Comparison of ENCODE assay signal across 9 cellular contexts in the genomic region with DNA sequence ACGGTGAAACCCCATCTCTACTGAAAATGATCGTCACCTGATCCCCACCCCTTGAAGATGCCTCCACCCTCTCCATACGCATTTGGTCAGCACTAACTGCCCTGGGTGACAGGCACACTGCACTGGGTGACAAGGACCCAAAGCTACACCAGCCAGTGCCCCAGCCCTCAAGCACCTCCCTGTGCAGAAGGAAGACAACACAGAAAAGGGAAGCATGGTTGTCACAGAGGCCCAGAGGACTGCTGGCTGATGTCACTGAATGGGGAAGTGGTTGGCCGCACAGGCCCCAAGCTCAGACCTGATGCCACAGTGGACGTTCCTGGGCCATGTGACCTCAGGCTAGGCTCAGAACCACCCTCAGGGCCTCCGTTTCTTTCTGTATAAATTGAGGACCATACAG. TPM values are rescaled to one million over a fixed set of nuclear protein-coding genes. Genes with fewer than 3 reads are reported as not detected.
DNase-seq lines count a peak whose midpoint lies in the region; ATAC-seq, FAIRE-seq and TF ChIP-seq lines count a peak whose summit lies in the region.
"Had no signal": no experiment of that assay in that cellular context is flagged by ENCODE, and none has a peak within 500 bp of the region (broad histone marks: within the 10 kb centered on the region; RNA-seq: fewer than 3 reads in every experiment).

No MANE protein-coding gene starts in this region.

- H3K36me3 Mint-ChIP-seq in HFFc6 (ENCODE audit: low read depth), result peaks cover 15% of the 10 kb centered on the region; the same call in 1 of the 2 replicates

- POLR2A ChIA-PET in GM10248 (lab: Yijun Ruan, JAX) (interaction anchor here (1.1 to 1.9 kb wide), 3 partner anchors 11 to 60 kb away, joined by 3 to 6 read pairs (median 3); a partner anchor contains a TSS), K562 (lab: Yijun Ruan, JAX) (interaction anchor here (0.6 to 1.8 kb wide), 2 partner anchors 9 to 10 kb away, joined by 3 to 7 read pairs; no protein-coding TSS in a partner anchor)

- H3K27me3 Mint-ChIP-seq in HFFc6 (ENCODE audit: insufficient read depth), result peaks cover 2% of the 10 kb centered on the region; the same call in 1 of the 2 replicates

- no peaks in the 10 kb centered on the region; the same call in 1 of the 2 replicates for H3K4me1 Mint-ChIP-seq in HFFc6 (ENCODE audit: low read depth)

- TF ChIP-seq EP300 in K562 (IDR thresholded peaks at IDR 0.05; ENCODE audit: low read length), result no peak

- peak overlapping the region in 1 of 2 experiments; percentile 47; a peak in 2 of 4 replicates for H3K9ac ChIP-seq in K562 (ENCODE audit: insufficient read depth in 1 of 2, low read depth in 2 of 2, low read length in 2 of 2)

- CTCF ChIA-PET in GM10248 (lab: Yijun Ruan, JAX), result interaction anchor here (0.6 to 2.5 kb wide), 7 partner anchors 19 to 239 kb away, joined by 3 to 15 read pairs (median 4); no protein-coding TSS in a partner anchor
- CTCF ChIA-PET in K562 (lab: Yijun Ruan, JAX; ENCODE audit: low intra/inter-chr PET ratio), result no interaction called here

- in situ Hi-C loops in K562 (cut with MboI), result no loop called here

- H3K4me3 ChIP-seq in K562, result no peak overlapping the region
- peak overlapping the region; percentile 44 to 56 for H3K4me3 ChIP-seq in neutrophil (ENCODE audit: low read depth in 1 of 2, low read length in 1 of 2)

- peak; percentile 23 for FAIRE-seq in K562 (lab: Jason Lieb, UNC)

- H3K79me2 ChIP-seq in K562 (ENCODE audit: control insufficient read depth, insufficient read depth, low read length), result no peaks in the 10 kb centered on the region

- ATAC-seq in GM21390 (IDR thresholded peaks at IDR 0.05; ENCODE audit: unreplicated experiment) (peak; percentile 49), HG03571 (IDR thresholded peaks at IDR 0.05; ENCODE audit: unreplicated experiment) (peak; percentile 50), K562 (peak; percentile 20)

- intact Hi-C loops in K562 (cut with micrococcal nuclease), result no loop called here

- peaks cover 18% of the 10 kb centered on the region for H3K36me3 ChIP-seq in K562 (ENCODE audit: control insufficient read depth, insufficient read depth, low read length)
- peaks cover 1% of the 10 kb centered on the region for H3K36me3 ChIP-seq in neutrophil

- no peak overlapping the region for H2AFZ ChIP-seq in K562 (ENCODE audit: low read depth, low read length)

- no peak for TF ChIP-seq RAD21 in K562 (CRISPR knock-in tag; conservative IDR thresholded peaks at IDR 0.05 in 1 of 2, IDR thresholded peaks at IDR 0.05 in 1 of 2)

- H3K9me3 ChIP-seq in K562 (replicated peaks; ENCODE audit: control insufficient read depth, insufficient read depth, low read depth, low read length), result no peaks in the 10 kb centered on the region
- no peaks in the 10 kb centered on the region for H3K9me3 ChIP-seq in neutrophil

- TF ChIP-seq POLR2A in K562 (conservative IDR thresholded peaks at IDR 0.05), result peak; percentile 58

- H4K20me1 ChIP-seq in K562 (replicated peaks; ENCODE audit: control insufficient read depth, insufficient read depth, low read length), result no peaks in the 10 kb centered on the region

- peak; percentile 82 for DNase-seq in GM10248 (ENCODE audit: extremely low spot score)
- DNase-seq in K562 (ENCODE audit: extremely low read depth in 1 of 4, low spot score in 3 of 4), result peak in 1 of 4 experiments; percentile 46
- DNase-seq in HFFc6, result no peak
- DNase-seq in NCI-H2227 (lab: John Stamatoyannopoulos, UW; ENCODE audit: unreplicated experiment), result no peak
- DNase-seq in activated CD4-positive, alpha-beta T cell treated with anti-CD3 and anti-CD28 coated beads for 48 hours, result no peak

- peaks cover 6 to 34% of the 10 kb centered on the region in 2 experiments; a peak in 4 of 5 replicates for H3K4me1 ChIP-seq in K562 (replicated peaks in 1 of 2; ENCODE audit: control insufficient read depth in 2 of 2, insufficient read depth in 2 of 2, low read length in 2 of 2)
- peaks cover 93 to 96% of the 10 kb centered on the region in 2 experiments for H3K4me1 ChIP-seq in neutrophil (ENCODE audit: control insufficient read depth in 1 of 2, insufficient read depth in 1 of 2, low read depth in 1 of 2, low read length in 1 of 2)

- H3K9me3 Mint-ChIP-seq in HFFc6, result no peaks in the 10 kb centered on the region

- TF ChIP-seq CTCF in GM10248 (IDR thresholded peaks at IDR 0.05; ENCODE audit: control extremely low read depth, extremely low read depth, low read depth, missing control alignments) (no peak), K562 (IDR thresholded peaks at IDR 0.05 in 2 of 3, conservative IDR thresholded peaks at IDR 0.05 in 1 of 3; ENCODE audit: insufficient read depth in 2 of 3, low read depth in 1 of 3, low read length in 3 of 3) (no peak), neutrophil (IDR thresholded peaks at IDR 0.05) (peak; percentile 42), HFFc6 (IDR thresholded peaks at IDR 0.05) (no peak)

- 40% methylated on average over 6 of the region's 6 CpGs for WGBS in K562 (ENCODE audit: insufficient coverage, low coverage, missing lambda C conversion rate)

- no peaks in the 10 kb centered on the region for H3K27me3 ChIP-seq in K562 (ENCODE audit: control insufficient read depth in 2 of 2, insufficient read depth in 2 of 2, low read length in 2 of 2)
- no peaks in the 10 kb centered on the region for H3K27me3 ChIP-seq in neutrophil

- H3K4me3 Mint-ChIP-seq in HFFc6, result no peak overlapping the region

- H3K27ac ChIP-seq in K562 (ENCODE audit: extremely low read depth, low read depth, low read length), result no peak overlapping the region
- peak overlapping the region; percentile 100 for H3K27ac ChIP-seq in neutrophil

- H3K4me2 ChIP-seq in K562 (ENCODE audit: insufficient read depth, low read length), result no peak overlapping the region

- peaks cover 4% of the 10 kb centered on the region for H3K9me1 ChIP-seq in K562 (ENCODE audit: control insufficient read depth, insufficient read depth, low read length)

- TSS peak; percentile 27 for BruUV-seq in K562 (replicated peaks; lab: Mats Ljungman, UMichigan)

- no peak overlapping the region for H3K27ac Mint-ChIP-seq in HFFc6

RNA-seq across cellular contexts. Expression of a gene that starts 4.2 kb away (rescaled TPM):
- total RNA-seq in K562 (2011; cell fraction: chromatin; rRNA removed; ENCODE audit: low replicate concordance), result 9.0 and 11.0 TPM in 2 replicates
- 5.9 and 6.2 TPM in 2 replicates for total RNA-seq in K562 (2011; cell fraction: nucleolus; rRNA removed)
- 8.1 and 8.8 TPM in 2 replicates for total RNA-seq in K562 (2011; cell fraction: nucleoplasm; rRNA removed)
- total RNA-seq in K562 (2014; rRNA removed), result 0.23 and 0.41 TPM in 2 replicates
- 0.32 and 0.47 TPM in 2 replicates for total RNA-seq in K562 (2014; rRNA removed; fragmentation: Illumina TruSeq; extraction: Trizol)
- 0.34 and 0.65 TPM in 2 replicates for total RNA-seq in K562 (2015; rRNA removed; fragmentation: Illumina TruSeq; extraction: Trizol)
- 0.83 and 0.95 TPM in 2 replicates for total RNA-seq in K562 (2021)
- polyA plus RNA-seq in K562 (2011; rRNA removed), result 1.8 and 3.1 TPM in 2 replicates
- polyA plus RNA-seq in K562 (2011; cell fraction: cytosol; rRNA removed), result 1.8 and 3.1 TPM in 2 replicates
- polyA plus RNA-seq in K562 (2011; cell fraction: nucleus; rRNA removed), result 12.1 and 14.8 TPM in 2 replicates
- polyA plus RNA-seq in K562 (2012), result 0.79 and 2.9 TPM in 2 replicates
- 0.73 and 0.93 TPM in 2 replicates for polyA plus RNA-seq in K562 (2014; fragmentation: Illumina TruSeq; extraction: Trizol)
- polyA plus RNA-seq in K562 (2014; fragmentation: Nextera tagmentation; extraction: Ambion mirVana), result under 1 TPM; 0.13 to 0.21 TPM
- polyA plus RNA-seq in K562 (2014; rRNA removed), result 0.62 and 1.6 TPM in 2 replicates
- 0.30 TPM in 1 of 2 replicates, not detected in the other for polyA minus RNA-seq in K562 (2011; rRNA and poly(A)+ RNA removed)
- polyA minus RNA-seq in K562 (2011; cell fraction: cytosol; rRNA and poly(A)+ RNA removed), result not detected in 2 replicates
- polyA minus RNA-seq in K562 (2011; cell fraction: nucleus; rRNA and poly(A)+ RNA removed), result 1.1 and 1.6 TPM in 2 replicates
- total RNA-seq in HFFc6 (2021; fragmentation: NEBNext Ultra II Directional; extraction: Animal tissue kit (Norgen Biotek cat#: 25700)), result under 1 TPM in 4 of 6 experiments, not detected in 2; 0.30 to 0.34 (median 0.31) TPM
- total RNA-seq: dermis microvascular lymphatic vessel endothelial cell had no signal

RNA-seq across cellular contexts. Expression of a gene that starts 11.2 kb away (rescaled TPM):
- total RNA-seq in K562 (2011; cell fraction: chromatin; rRNA removed; ENCODE audit: low replicate concordance), result 248 and 523 TPM in 2 replicates
- total RNA-seq in K562 (2011; cell fraction: nucleolus; rRNA removed), result 303 and 304 TPM in 2 replicates
- 245 and 257 TPM in 2 replicates for total RNA-seq in K562 (2011; cell fraction: nucleoplasm; rRNA removed)
- total RNA-seq in K562 (2014; rRNA removed) (37.0 and 37.7 TPM in 2 replicates), K562 (2014; rRNA removed; fragmentation: Illumina TruSeq; extraction: Trizol) (14.4 and 25.4 TPM in 2 replicates), K562 (2015; rRNA removed; fragmentation: Illumina TruSeq; extraction: Trizol) (30.7 and 32.3 TPM in 2 replicates), K562 (2021) (39.0 and 45.3 TPM in 2 replicates)
- polyA plus RNA-seq in K562 (2011; rRNA removed) (39.2 and 56.1 TPM in 2 replicates), K562 (2014; fragmentation: Illumina TruSeq; extraction: Trizol) (49.9 and 56.7 TPM in 2 replicates), K562 (2014; fragmentation: Nextera tagmentation; extraction: Ambion mirVana) (1 to 10 TPM; 6.2 to 7.1 TPM), K562 (2014; rRNA removed) (94.6 and 99.3 TPM in 2 replicates)
- polyA plus RNA-seq in K562 (2011; cell fraction: cytosol; rRNA removed), result 30.7 and 45.8 TPM in 2 replicates
- polyA plus RNA-seq in K562 (2011; cell fraction: nucleus; rRNA removed), result 448 and 634 TPM in 2 replicates
- 39.7 and 51.9 TPM in 2 replicates for polyA plus RNA-seq in K562 (2012)
- 8.3 and 12.6 TPM in 2 replicates for polyA minus RNA-seq in K562 (2011; rRNA and poly(A)+ RNA removed)
- polyA minus RNA-seq in K562 (2011; cell fraction: cytosol; rRNA and poly(A)+ RNA removed), result 2.9 and 8.4 TPM in 2 replicates
- polyA minus RNA-seq in K562 (2011; cell fraction: nucleus; rRNA and poly(A)+ RNA removed), result 43.1 and 49.8 TPM in 2 replicates
- 10 to 100 TPM in 4 of 6 experiments, 1 to 10 TPM in 2; 7.0 to 12.6 (median 10.6) TPM for total RNA-seq in HFFc6 (2021; fragmentation: NEBNext Ultra II Directional; extraction: Animal tissue kit (Norgen Biotek cat#: 25700))

RNA-seq across cellular contexts. Expression of a gene that starts 59.4 kb away (rescaled TPM):
- total RNA-seq in K562 (2011; cell fraction: chromatin; rRNA removed; ENCODE audit: low replicate concordance), result 2.4 and 3.7 TPM in 2 replicates
- total RNA-seq in K562 (2011; cell fraction: nucleolus; rRNA removed), result 2.0 and 2.6 TPM in 2 replicates
- 1.8 and 3.5 TPM in 2 replicates for total RNA-seq in K562 (2011; cell fraction: nucleoplasm; rRNA removed)
- 1.3 and 1.7 TPM in 2 replicates for total RNA-seq in K562 (2014; rRNA removed)
- 0.84 and 1.8 TPM in 2 replicates for total RNA-seq in K562 (2014; rRNA removed; fragmentation: Illumina TruSeq; extraction: Trizol)
- 1.2 and 1.7 TPM in 2 replicates for total RNA-seq in K562 (2015; rRNA removed; fragmentation: Illumina TruSeq; extraction: Trizol)
- 0.86 and 0.94 TPM in 2 replicates for total RNA-seq in K562 (2021)
- 1.5 and 1.7 TPM in 2 replicates for polyA plus RNA-seq in K562 (2011; rRNA removed)
- 0.67 and 0.81 TPM in 2 replicates for polyA plus RNA-seq in K562 (2011; cell fraction: cytosol; rRNA removed)
- polyA plus RNA-seq in K562 (2011; cell fraction: nucleus; rRNA removed), result 3.7 and 4.2 TPM in 2 replicates
- polyA plus RNA-seq in K562 (2012), result 2.2 and 3.0 TPM in 2 replicates
- 0.79 and 1.4 TPM in 2 replicates for polyA plus RNA-seq in K562 (2014; fragmentation: Illumina TruSeq; extraction: Trizol)
- under 1 TPM; 0.18 to 0.41 TPM for polyA plus RNA-seq in K562 (2014; fragmentation: Nextera tagmentation; extraction: Ambion mirVana)
- 0.61 and 1.6 TPM in 2 replicates for polyA plus RNA-seq in K562 (2014; rRNA removed)
- 0.84 and 0.91 TPM in 2 replicates for polyA minus RNA-seq in K562 (2011; rRNA and poly(A)+ RNA removed)
- polyA minus RNA-seq in K562 (2011; cell fraction: cytosol; rRNA and poly(A)+ RNA removed), result 0.86 and 1.5 TPM in 2 replicates
- polyA minus RNA-seq in K562 (2011; cell fraction: nucleus; rRNA and poly(A)+ RNA removed), result 1.2 and 1.6 TPM in 2 replicates
- 1 to 10 TPM in 4 of 6 experiments, under 1 TPM in 2; 0.55 to 1.7 (median 1.2) TPM for total RNA-seq in HFFc6 (2021; fragmentation: NEBNext Ultra II Directional; extraction: Animal tissue kit (Norgen Biotek cat#: 25700))
